ENCODE assay signal across 8 cellular contexts in the genomic region with DNA sequence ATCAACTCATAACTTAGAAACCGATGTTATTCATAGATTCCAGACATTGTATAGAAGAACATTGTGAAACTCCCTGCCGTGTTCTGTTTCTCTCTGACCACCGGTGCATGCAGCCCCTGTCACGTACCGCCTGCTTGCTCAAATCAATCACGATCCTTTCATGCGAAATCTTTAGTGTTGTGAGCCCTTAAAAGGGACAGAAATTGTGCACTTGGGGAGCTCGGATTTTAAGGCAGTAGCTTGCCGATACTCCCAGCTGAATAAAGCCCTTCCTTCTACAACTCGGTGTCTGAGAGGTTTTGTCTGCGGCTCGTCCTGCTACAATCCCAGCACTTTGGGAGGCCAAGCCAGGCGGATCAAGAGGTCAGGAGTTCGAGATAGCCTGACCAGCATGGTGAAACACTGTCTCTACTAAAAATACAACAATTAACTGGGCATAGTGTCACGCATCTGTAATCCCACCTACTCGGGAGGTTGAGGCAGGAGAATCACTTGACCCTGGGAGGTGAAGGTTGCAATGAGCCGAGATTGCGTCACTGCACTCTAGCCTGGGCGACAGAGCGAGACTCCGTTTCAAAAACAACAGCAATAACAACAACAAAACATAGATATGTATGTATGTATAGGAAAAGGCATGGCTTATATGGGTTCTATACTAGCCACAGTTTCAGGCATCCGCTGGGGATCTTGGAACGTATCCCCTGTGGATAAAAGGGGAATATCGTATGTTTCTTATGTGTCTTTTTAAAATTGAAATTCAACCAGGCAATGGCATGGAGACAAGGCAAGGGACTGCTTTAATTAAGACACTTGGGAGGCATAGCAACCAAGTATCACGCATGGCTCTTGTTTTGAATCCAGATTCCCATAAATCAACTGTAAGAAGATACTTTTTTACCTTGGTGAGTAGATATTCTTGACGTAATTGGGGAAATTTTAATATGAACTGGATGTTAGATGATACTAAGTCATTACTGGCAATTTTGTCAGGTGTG. TPM values are rescaled to one million over a fixed set of nuclear protein-coding genes. Genes with fewer than 3 reads are reported as not detected.
DNase-seq lines count a peak whose midpoint lies in the region; FAIRE-seq and TF ChIP-seq lines count a peak whose summit lies in the region.
"Not testable (repeated sequence)": the region's sequence is repeated elsewhere in the genome, so short reads cannot be mapped to it uniquely, and the experiment has no call there.

No MANE protein-coding gene starts in this region.

- H3K14ac ChIP-seq in mesenchymal stem cell (ENCODE audit: low read length in 2 of 2) = not testable (repeated sequence)

- in situ Hi-C loops in GM13976 (cut with MboI; ENCODE audit: low sequenced_read_pairs, unreplicated experiment) = not testable (repeated sequence)

- not testable (repeated sequence) for H3K9me3 ChIP-seq in BLaER1; kidney (ENCODE audit: control insufficient read depth in 1 of 2, low read length in 2 of 2); mesenchymal stem cell (ENCODE audit: control insufficient read depth, low read length); neuron (ENCODE audit: low read length)

- H2BK5ac ChIP-seq in mesenchymal stem cell (ENCODE audit: low read depth, low read length, poor library complexity, severe bottlenecking) = peak overlapping the region; percentile 48

- TF ChIP-seq RAD21 in Ishikawa (IDR thresholded peaks at IDR 0.05; ENCODE audit: low read depth) = not testable (repeated sequence)

- not testable (repeated sequence) for H4K20me1 ChIP-seq in BLaER1

- not testable (repeated sequence) for H2AFZ ChIP-seq in mesenchymal stem cell (ENCODE audit: low read depth, low read length)
- H2AFZ ChIP-seq in neuron (ENCODE audit: low read depth, low read length) = peak overlapping the region; percentile 10

- H2BK120ac ChIP-seq in mesenchymal stem cell (ENCODE audit: low read depth, low read length) = not testable (repeated sequence)

- not testable (repeated sequence) for H3K79me1 ChIP-seq in mesenchymal stem cell (replicated peaks; ENCODE audit: low read length, poor library complexity, severe bottlenecking)

- H3K27me3 ChIP-seq in BLaER1; mesenchymal stem cell (ENCODE audit: control insufficient read depth in 1 of 2, insufficient read depth in 1 of 2, low read length in 2 of 2); neuron (ENCODE audit: insufficient read depth, low read length): not testable (repeated sequence)

- not testable (repeated sequence) for TF ChIP-seq EP300 in Ishikawa (IDR thresholded peaks at IDR 0.05; ENCODE audit: borderline replicate concordance)

- FAIRE-seq in kidney (lab: Jason Lieb, UNC) = not testable (repeated sequence)

- not testable (repeated sequence) for H3K4me1 Mint-ChIP-seq in chondrocyte (ENCODE audit: low read depth)

- H3K4me3 ChIP-seq in BLaER1; kidney (ENCODE audit: low read length in 2 of 2); mesenchymal stem cell (ENCODE audit: insufficient read depth in 1 of 2, low read depth in 1 of 2, low read length in 2 of 2); neuron (ENCODE audit: low read length): not testable (repeated sequence)

- not testable (repeated sequence) for H2BK15ac ChIP-seq in mesenchymal stem cell (ENCODE audit: low read depth, poor library complexity, severe bottlenecking)

- not testable (repeated sequence) for H3K4me3 Mint-ChIP-seq in chondrocyte (ENCODE audit: unreplicated experiment)

- H4K8ac ChIP-seq in mesenchymal stem cell (ENCODE audit: low read length) = not testable (repeated sequence)

- peak overlapping the region; percentile 17; the same call in 1 of the 2 replicates for H3K4me2 ChIP-seq in BLaER1
- H3K4me2 ChIP-seq in mesenchymal stem cell (ENCODE audit: low read length, poor library complexity, severe bottlenecking) = peak overlapping the region; percentile 10

- H4K91ac ChIP-seq in mesenchymal stem cell (ENCODE audit: low read length) = not testable (repeated sequence)

- not testable (repeated sequence) for H3K36me3 Mint-ChIP-seq in chondrocyte (ENCODE audit: low read depth)

- H3K23ac ChIP-seq in mesenchymal stem cell (ENCODE audit: low read length in 2 of 2) = not testable (repeated sequence)

- not testable (repeated sequence) for H2BK12ac ChIP-seq in mesenchymal stem cell (ENCODE audit: low read length in 2 of 2)

- H3K4me1 ChIP-seq in BLaER1; kidney (ENCODE audit: control insufficient read depth in 1 of 2, insufficient read depth in 1 of 2, low read depth in 1 of 2, low read length in 2 of 2); mesenchymal stem cell (ENCODE audit: control insufficient read depth, insufficient read depth, low read depth, low read length); neuron (ENCODE audit: insufficient read depth, low read length): not testable (repeated sequence)

- whole genome bisulfite sequencing in mesenchymal stem cell = 94% methylated on average over 22 of the region's 26 CpGs

- not testable (repeated sequence) for H3K27me3 Mint-ChIP-seq in chondrocyte (ENCODE audit: low read depth)

- H3K9me3 Mint-ChIP-seq in chondrocyte (ENCODE audit: low read depth) = not testable (repeated sequence)

- not testable (repeated sequence) for H3K27ac ChIP-seq in BLaER1
- H3K27ac ChIP-seq in kidney (ENCODE audit: low read depth in 2 of 2, low read length in 2 of 2) (peak overlapping the region; percentile 48 to 74), mesenchymal stem cell (ENCODE audit: low read length, poor library complexity, severe bottlenecking) (peak overlapping the region; percentile 95)

- intact Hi-C loops in kidney (cut with DNase I) = not testable (repeated sequence)

- not testable (repeated sequence) for H2AK5ac ChIP-seq in mesenchymal stem cell (ENCODE audit: low read length, severe bottlenecking)

- H3K36me3 ChIP-seq in BLaER1; kidney (ENCODE audit: control insufficient read depth in 1 of 2, insufficient read depth in 2 of 2, low read length in 2 of 2); mesenchymal stem cell (ENCODE audit: control insufficient read depth in 1 of 2, insufficient read depth in 2 of 2, low read depth in 1 of 2, low read length in 2 of 2); neuron (ENCODE audit: insufficient read depth, low read length): not testable (repeated sequence)

- peak overlapping the region; percentile 79 for H3K27ac Mint-ChIP-seq in chondrocyte (ENCODE audit: unreplicated experiment)

- not testable (repeated sequence) for H3K4ac ChIP-seq in mesenchymal stem cell (ENCODE audit: low read depth in 1 of 2, low read length in 2 of 2)

- not testable (repeated sequence) for TF ChIP-seq CTCF in GM13976 (IDR thresholded peaks at IDR 0.05; ENCODE audit: borderline replicate concordance, control extremely low read depth, extremely low read depth, insufficient read depth, missing control alignments); chondrocyte (IDR thresholded peaks at IDR 0.05); kidney (IDR thresholded peaks at IDR 0.05; ENCODE audit: borderline replicate concordance, extremely low read depth, insufficient read depth)

- H3K9ac ChIP-seq in BLaER1; mesenchymal stem cell (ENCODE audit: low read length): not testable (repeated sequence)
- peak overlapping the region in 1 of 2 donors; percentile 40 for H3K9ac ChIP-seq in kidney (ENCODE audit: low read length in 2 of 2)

- not testable (repeated sequence) for H3K18ac ChIP-seq in mesenchymal stem cell (ENCODE audit: low read depth in 1 of 2, low read length in 2 of 2)

- peak; percentile 3 for DNase-seq in GM13976 (ENCODE audit: low spot score)
- peak; percentile 19 for DNase-seq in chondrocyte (ENCODE audit: low spot score)
- not testable (repeated sequence) for DNase-seq in kidney, mesenchymal stem cell
- DNase-seq in renal cortical epithelial cell (ENCODE audit: low read depth) = peak; percentile 81

TF ChIP-seq in Ishikawa, 13 proteins besides CTCF, POLR2A, EP300 and RAD21:
- peak; percentile 84 for TF ChIP-seq CEBPB (IDR thresholded peaks at IDR 0.05)

RNA-seq across cellular contexts. Expression of a gene that starts 19.1 kb away (rescaled TPM):
- total RNA-seq in chondrocyte (14.5 to 18.1 TPM (median 16.7 TPM) in 3 replicates), kidney (38.4 TPM), renal cortical epithelial cell (51.2 and 69.6 TPM in 2 replicates)
- polyA plus RNA-seq in kidney (ENCODE audit: insufficient read depth, low read depth, low replicate concordance) = 40.1 TPM
- polyA plus RNA-seq in mesenchymal stem cell (2013, experiment 1 of 2) = 11.6 TPM
- polyA plus RNA-seq in mesenchymal stem cell (2013, experiment 2 of 2) = 12.4 TPM

RNA-seq across cellular contexts. Expression of a gene that starts 19.5 kb away (rescaled TPM):
- 13.1 to 15.2 TPM (median 14.9 TPM) in 3 replicates for total RNA-seq in chondrocyte
- total RNA-seq in kidney = 25.6 TPM
- 34.9 TPM for polyA plus RNA-seq in kidney (ENCODE audit: insufficient read depth, low read depth, low replicate concordance)
- polyA plus RNA-seq in mesenchymal stem cell (2013, experiment 1 of 2) = 19.0 TPM
- polyA plus RNA-seq in mesenchymal stem cell (2013, experiment 2 of 2) = 19.9 TPM
- total RNA-seq in renal cortical epithelial cell = 8.7 and 15.9 TPM in 2 replicates

RNA-seq across cellular contexts. Expression of a gene that starts 41.3 kb away (rescaled TPM):
- total RNA-seq in chondrocyte = 5.3 to 11.7 TPM (median 5.7 TPM) in 3 replicates
- total RNA-seq in kidney = 12.3 TPM
- polyA plus RNA-seq in kidney (ENCODE audit: insufficient read depth, low read depth, low replicate concordance) = 35.3 TPM
- 11.2 TPM for polyA plus RNA-seq in mesenchymal stem cell (2013, experiment 1 of 2)
- polyA plus RNA-seq in mesenchymal stem cell (2013, experiment 2 of 2) = 11.7 TPM
- 22.9 and 28.4 TPM in 2 replicates for total RNA-seq in renal cortical epithelial cell

RNA-seq across cellular contexts. Expression of a gene that starts 41.5 kb away (rescaled TPM):
- total RNA-seq in chondrocyte (15.3 to 27.1 TPM (median 16.6 TPM) in 3 replicates), kidney (23.6 TPM), renal cortical epithelial cell (14.8 and 26.5 TPM in 2 replicates)
- 14.3 TPM for polyA plus RNA-seq in kidney (ENCODE audit: insufficient read depth, low read depth, low replicate concordance)
- 9.6 TPM for polyA plus RNA-seq in mesenchymal stem cell (2013, experiment 1 of 2)
- 9.6 TPM for polyA plus RNA-seq in mesenchymal stem cell (2013, experiment 2 of 2)

RNA-seq across cellular contexts. Expression of a gene that starts 49.8 kb away (rescaled TPM):
- total RNA-seq in chondrocyte (27.7 to 31.2 TPM (median 28.2 TPM) in 3 replicates), kidney (92.0 TPM), renal cortical epithelial cell (24.7 and 52.5 TPM in 2 replicates)
- polyA plus RNA-seq in kidney (ENCODE audit: insufficient read depth, low read depth, low replicate concordance) = 43.6 TPM
- polyA plus RNA-seq in mesenchymal stem cell (2013, experiment 1 of 2) = 8.1 TPM
- polyA plus RNA-seq in mesenchymal stem cell (2013, experiment 2 of 2) = 7.9 TPM
